In genomic region chr7:140924019-140924820, GRCh38 we compare ENCODE assay signal across 1 cellular context.
TF ChIP-seq lines count a peak whose summit lies in the region.

No MANE protein-coding gene starts in this region.

TF ChIP-seq in K562, 482 proteins besides CTCF, POLR2A, EP300 and RAD21 (continued from another document):
- TF ChIP-seq MLX (CRISPR knock-in tag; conservative IDR thresholded peaks at IDR 0.05) (no peak), GTF2F1 (IDR thresholded peaks at IDR 0.05; ENCODE audit: low read depth, low read length) (no peak), ZFP30 (CRISPR knock-in tag; IDR thresholded peaks at IDR 0.05; ENCODE audit: borderline replicate concordance) (no peak), NCOA1 (IDR thresholded peaks at IDR 0.05; ENCODE audit: low read depth) (peak; percentile 50; the same call in 1 of the 2 replicates), ZNF3 (CRISPR knock-in tag; IDR thresholded peaks at IDR 0.05) (no peak), ZNF586 (CRISPR knock-in tag; conservative IDR thresholded peaks at IDR 0.05) (no peak), NR2C1 (IDR thresholded peaks at IDR 0.05) (no peak; the same call in 1 of the 2 replicates), NR2C1 (tag; IDR thresholded peaks at IDR 0.05) (peak; percentile 45; the same call in 1 of the 2 replicates), WHSC1 (IDR thresholded peaks at IDR 0.05; ENCODE audit: low read length) (no peak), NR3C1 (CRISPR knock-in tag; IDR thresholded peaks at IDR 0.05) (no peak), ZFPM2 (CRISPR knock-in tag; IDR thresholded peaks at IDR 0.05) (no peak), PRMT5 (CRISPR knock-in tag; IDR thresholded peaks at IDR 0.05) (no peak), SIN3A (IDR thresholded peaks at IDR 0.05; ENCODE audit: borderline replicate concordance in 2 of 2, control insufficient read depth in 1 of 2, low read depth in 2 of 2, low read length in 2 of 2) (peak in 1 of 2 experiments; percentile 28; a peak in 1 of 4 replicates), FOXJ2 (tag; IDR thresholded peaks at IDR 0.05) (peak; percentile 84), PCBP1 (IDR thresholded peaks at IDR 0.05; ENCODE audit: low read depth, low read length, poor library complexity, severe bottlenecking) (peak; percentile 97), ZNF239 (CRISPR knock-in tag; IDR thresholded peaks at IDR 0.05) (no peak), U2AF1 (optimal IDR thresholded peaks at IDR 0.05; ENCODE audit: low read depth, low read length) (peak; percentile 76), ATF1 (CRISPR knock-in tag; IDR thresholded peaks at IDR 0.05) (no peak), ATF1 (tag; IDR thresholded peaks at IDR 0.05) (peak; percentile 78), ELF2 (CRISPR knock-in tag; IDR thresholded peaks at IDR 0.05) (no peak), ADNP (tag; IDR thresholded peaks at IDR 0.05) (peak; percentile 56; the same call in 1 of the 2 replicates), ZNF512 (tag; IDR thresholded peaks at IDR 0.05) (no peak), GTF2A2 (tag; IDR thresholded peaks at IDR 0.05) (peak; percentile 41; the same call in 1 of the 2 replicates), PHB (CRISPR knock-in tag; IDR thresholded peaks at IDR 0.05) (peak; percentile 57; the same call in 1 of the 2 replicates), ARNT (IDR thresholded peaks at IDR 0.05) (no peak; a peak in 1 of 4 replicates), KLF10 (CRISPR knock-in tag; IDR thresholded peaks at IDR 0.05) (no peak), CHD1 (IDR thresholded peaks at IDR 0.05; ENCODE audit: low read length) (peak; percentile 24), CBX5 (IDR thresholded peaks at IDR 0.05; ENCODE audit: borderline replicate concordance, low read depth) (no peak; the same call in 1 of the 2 replicates)
- TF ChIP-seq, protein P1, sequence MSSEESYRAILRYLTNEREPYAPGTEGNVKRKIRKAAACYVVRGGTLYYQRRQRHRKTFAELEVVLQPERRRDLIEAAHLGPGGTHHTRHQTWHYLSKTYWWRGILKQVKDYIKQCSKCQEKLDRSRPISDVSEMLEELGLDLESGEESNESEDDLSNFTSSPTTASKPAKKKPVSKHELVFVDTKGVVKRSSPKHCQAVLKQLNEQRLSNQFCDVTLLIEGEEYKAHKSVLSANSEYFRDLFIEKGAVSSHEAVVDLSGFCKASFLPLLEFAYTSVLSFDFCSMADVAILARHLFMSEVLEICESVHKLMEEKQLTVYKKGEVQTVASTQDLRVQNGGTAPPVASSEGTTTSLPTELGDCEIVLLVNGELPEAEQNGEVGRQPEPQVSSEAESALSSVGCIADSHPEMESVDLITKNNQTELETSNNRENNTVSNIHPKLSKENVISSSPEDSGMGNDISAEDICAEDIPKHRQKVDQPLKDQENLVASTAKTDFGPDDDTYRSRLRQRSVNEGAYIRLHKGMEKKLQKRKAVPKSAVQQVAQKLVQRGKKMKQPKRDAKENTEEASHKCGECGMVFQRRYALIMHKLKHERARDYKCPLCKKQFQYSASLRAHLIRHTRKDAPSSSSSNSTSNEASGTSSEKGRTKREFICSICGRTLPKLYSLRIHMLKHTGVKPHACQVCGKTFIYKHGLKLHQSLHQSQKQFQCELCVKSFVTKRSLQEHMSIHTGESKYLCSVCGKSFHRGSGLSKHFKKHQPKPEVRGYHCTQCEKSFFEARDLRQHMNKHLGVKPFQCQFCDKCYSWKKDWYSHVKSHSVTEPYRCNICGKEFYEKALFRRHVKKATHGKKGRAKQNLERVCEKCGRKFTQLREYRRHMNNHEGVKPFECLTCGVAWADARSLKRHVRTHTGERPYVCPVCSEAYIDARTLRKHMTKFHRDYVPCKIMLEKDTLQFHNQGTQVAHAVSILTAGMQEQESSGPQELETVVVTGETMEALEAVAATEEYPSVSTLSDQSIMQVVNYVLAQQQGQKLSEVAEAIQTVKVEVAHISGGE (CRISPR knock-in tag; IDR thresholded peaks at IDR 0.05): no peak
- TF ChIP-seq, protein P2, sequence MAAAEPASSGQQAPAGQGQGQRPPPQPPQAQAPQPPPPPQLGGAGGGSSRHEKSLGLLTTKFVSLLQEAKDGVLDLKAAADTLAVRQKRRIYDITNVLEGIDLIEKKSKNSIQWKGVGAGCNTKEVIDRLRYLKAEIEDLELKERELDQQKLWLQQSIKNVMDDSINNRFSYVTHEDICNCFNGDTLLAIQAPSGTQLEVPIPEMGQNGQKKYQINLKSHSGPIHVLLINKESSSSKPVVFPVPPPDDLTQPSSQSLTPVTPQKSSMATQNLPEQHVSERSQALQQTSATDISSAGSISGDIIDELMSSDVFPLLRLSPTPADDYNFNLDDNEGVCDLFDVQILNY (CRISPR knock-in tag; IDR thresholded peaks at IDR 0.05): no peak
- TF ChIP-seq, protein P3, sequence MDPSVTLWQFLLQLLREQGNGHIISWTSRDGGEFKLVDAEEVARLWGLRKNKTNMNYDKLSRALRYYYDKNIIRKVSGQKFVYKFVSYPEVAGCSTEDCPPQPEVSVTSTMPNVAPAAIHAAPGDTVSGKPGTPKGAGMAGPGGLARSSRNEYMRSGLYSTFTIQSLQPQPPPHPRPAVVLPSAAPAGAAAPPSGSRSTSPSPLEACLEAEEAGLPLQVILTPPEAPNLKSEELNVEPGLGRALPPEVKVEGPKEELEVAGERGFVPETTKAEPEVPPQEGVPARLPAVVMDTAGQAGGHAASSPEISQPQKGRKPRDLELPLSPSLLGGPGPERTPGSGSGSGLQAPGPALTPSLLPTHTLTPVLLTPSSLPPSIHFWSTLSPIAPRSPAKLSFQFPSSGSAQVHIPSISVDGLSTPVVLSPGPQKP (CRISPR knock-in tag; IDR thresholded peaks at IDR 0.05): no peak
- TF ChIP-seq, protein P4, sequence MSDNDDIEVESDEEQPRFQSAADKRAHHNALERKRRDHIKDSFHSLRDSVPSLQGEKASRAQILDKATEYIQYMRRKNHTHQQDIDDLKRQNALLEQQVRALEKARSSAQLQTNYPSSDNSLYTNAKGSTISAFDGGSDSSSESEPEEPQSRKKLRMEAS (CRISPR knock-in tag; IDR thresholded peaks at IDR 0.05): peak; percentile 22; the same call in 1 of the 2 replicates
- TF ChIP-seq, protein P5, sequence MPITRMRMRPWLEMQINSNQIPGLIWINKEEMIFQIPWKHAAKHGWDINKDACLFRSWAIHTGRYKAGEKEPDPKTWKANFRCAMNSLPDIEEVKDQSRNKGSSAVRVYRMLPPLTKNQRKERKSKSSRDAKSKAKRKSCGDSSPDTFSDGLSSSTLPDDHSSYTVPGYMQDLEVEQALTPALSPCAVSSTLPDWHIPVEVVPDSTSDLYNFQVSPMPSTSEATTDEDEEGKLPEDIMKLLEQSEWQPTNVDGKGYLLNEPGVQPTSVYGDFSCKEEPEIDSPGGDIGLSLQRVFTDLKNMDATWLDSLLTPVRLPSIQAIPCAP (CRISPR knock-in tag; IDR thresholded peaks at IDR 0.05; ENCODE audit: borderline replicate concordance): no peak
TF ChIP-seq in K562: peak in this region for 147.
